In genomic region chr15:72172796-72173195, GRCh38 we compare ENCODE assay signal across 32 cellular contexts. TPM values are rescaled to one million over a fixed set of nuclear protein-coding genes. Genes with fewer than 3 reads are reported as not detected.
"Had no signal": no experiment of that assay in that cellular context is flagged by ENCODE, and none has a peak within 500 bp of the region (broad histone marks: within the 10 kb centered on the region; RNA-seq: fewer than 3 reads in every experiment).

No MANE protein-coding gene starts in this region.

- H3K4me3 ChIP-seq: adrenal gland, body of pancreas, colonic mucosa, esophagus squamous epithelium, gastroesophageal sphincter had no signal

- DNase-seq: activated B cell treated with CpG ODN at 0.5 μM for 24 hours; activated CD4-positive, alpha-beta T cell treated with anti-CD3 and anti-CD28 coated beads for 48 hours; activated CD4-positive, alpha-beta T cell treated with anti-CD3 and anti-CD28 coated beads, Interleukin-2, amount 50 U/mL, for 1 hour; activated CD4-positive, alpha-beta T cell treated with anti-CD3 and anti-CD28 coated beads, Interleukin-2, amount 50 U/mL, for 48 hours; activated CD8-positive, alpha-beta memory T cell treated with anti-CD3 and anti-CD28 coated beads, Interleukin-2, amount 10 ng/mL, durations not matched to agents 7 days and 5 days; activated CD8-positive, alpha-beta memory T cell treated with anti-CD3 and anti-CD28 coated beads, Interleukin-2, amount 50 U/mL, for 4 hours; activated CD8-positive, alpha-beta T cell treated with anti-CD3 and anti-CD28 coated beads, Interleukin-2, amount 10 ng/mL, durations not matched to agents 7 days and 5 days; activated effector memory CD4-positive, alpha-beta T cell treated with anti-CD3 and anti-CD28 coated beads, Interleukin-2, amount 50 U/mL, for 16 hours; activated naive CD4-positive, alpha-beta T cell treated with anti-CD3 and anti-CD28 coated beads for 36 hours; activated naive CD8-positive, alpha-beta T cell treated with anti-CD3 and anti-CD28 coated beads for 36 hours; activated naive CD8-positive, alpha-beta T cell treated with anti-CD3 and anti-CD28 coated beads, Interleukin-2, amount 50 U/mL, for 24 hours; activated T-cell treated with anti-CD3 and anti-CD28 coated beads, Interleukin-2, amount 50 U/mL, for 1 hour; activated T-cell treated with anti-CD3 and anti-CD28 coated beads, Interleukin-2, amount 50 U/mL, for 48 hours; adrenal gland; amygdala; body of pancreas; caudate nucleus; colonic mucosa; effector CD8-positive, alpha-beta T cell; esophagus squamous epithelium; foreskin melanocyte; T-helper 1 cell; T-helper 17 cell; T1000; WERI-Rb-1 had no signal

- H3K27me3 ChIP-seq: adrenal gland, colonic mucosa had no signal

- H3K36me3 ChIP-seq: adrenal gland, colonic mucosa, esophagus squamous epithelium, gastroesophageal sphincter, WERI-Rb-1 had no signal

- H3K9me3 Mint-ChIP-seq: activated B cell treated with CpG ODN at 0.5 μM for 24 hours; activated naive CD4-positive, alpha-beta T cell treated with anti-CD3 and anti-CD28 coated beads for 36 hours; activated naive CD4-positive, alpha-beta T cell treated with anti-CD3 and anti-CD28 coated beads, Interleukin-2, amount 50 U/mL, for 24 hours; activated naive CD8-positive, alpha-beta T cell treated with anti-CD3 and anti-CD28 coated beads for 36 hours; activated naive CD8-positive, alpha-beta T cell treated with anti-CD3 and anti-CD28 coated beads, Interleukin-2, amount 50 U/mL, for 24 hours; activated T-helper 1 cell treated with anti-CD3 and anti-CD28 coated beads, Interleukin-12 subunit alpha, Interleukin-12 subunit beta, Interleukin-2, Interleukin-4 antibody, amounts not matched to agents 30 ng/mL and 10 ng/mL and 1 ng/mL, durations not matched to agents 14 hours and 24 hours and 36 hours; activated T-helper 2 cell treated with anti-CD3 and anti-CD28 coated beads, Interferon-gamma antibody, Interleukin-2, Interleukin-4, amounts not matched to agents 10 μg/mL and 5 μg/mL and 100 μg/mL, durations not matched to agents 14 hours and 24 hours and 36 hours; T-helper 2 cell treated with Interferon-gamma antibody and Interleukin-4, amounts not matched to agents 5 μg/mL and 100 μg/mL, for 36 hours had no signal

- H3K27me3 Mint-ChIP-seq: activated naive CD4-positive, alpha-beta T cell treated with anti-CD3 and anti-CD28 coated beads, Interleukin-2, amount 50 U/mL, for 24 hours had no signal

- H3K4me1 Mint-ChIP-seq: activated B cell treated with CpG ODN at 0.5 μM for 24 hours; activated naive CD4-positive, alpha-beta T cell treated with anti-CD3 and anti-CD28 coated beads, Interleukin-2, amount 50 U/mL, for 24 hours had no signal

- H3K27ac Mint-ChIP-seq: activated B cell treated with CpG ODN at 0.5 μM for 24 hours; activated CD8-positive, alpha-beta memory T cell treated with anti-CD3 and anti-CD28 coated beads, Interleukin-2, amount 10 ng/mL, durations not matched to agents 7 days and 5 days; activated CD8-positive, alpha-beta T cell treated with anti-CD3 and anti-CD28 coated beads, Interleukin-2, amount 10 ng/mL, durations not matched to agents 7 days and 5 days; activated naive CD4-positive, alpha-beta T cell treated with anti-CD3 and anti-CD28 coated beads for 36 hours; activated naive CD4-positive, alpha-beta T cell treated with anti-CD3 and anti-CD28 coated beads, Interleukin-2, amount 50 U/mL, for 24 hours; activated naive CD8-positive, alpha-beta T cell treated with anti-CD3 and anti-CD28 coated beads for 36 hours; activated naive CD8-positive, alpha-beta T cell treated with anti-CD3 and anti-CD28 coated beads, Interleukin-2, amount 50 U/mL, for 24 hours; activated T-helper 1 cell treated with anti-CD3 and anti-CD28 coated beads, Interleukin-12 subunit alpha, Interleukin-12 subunit beta, Interleukin-2, Interleukin-4 antibody, amounts not matched to agents 30 ng/mL and 10 ng/mL and 1 ng/mL, durations not matched to agents 14 hours and 24 hours and 36 hours; activated T-helper 2 cell treated with anti-CD3 and anti-CD28 coated beads, Interferon-gamma antibody, Interleukin-2, Interleukin-4, amounts not matched to agents 10 μg/mL and 5 μg/mL and 100 μg/mL, durations not matched to agents 14 hours and 24 hours and 36 hours; T-helper 17 cell; T-helper 2 cell treated with Interferon-gamma antibody and Interleukin-4, amounts not matched to agents 5 μg/mL and 100 μg/mL, for 36 hours had no signal

- H3K4me1 ChIP-seq: adrenal gland, body of pancreas, colonic mucosa, gastroesophageal sphincter had no signal

- H3K27ac ChIP-seq: adrenal gland, body of pancreas, colonic mucosa, epithelial cell of prostate, esophagus squamous epithelium, gastroesophageal sphincter, WERI-Rb-1 had no signal

- H3K9me3 ChIP-seq: adrenal gland, body of pancreas, colonic mucosa, esophagus squamous epithelium, gastroesophageal sphincter had no signal

- H3K36me3 Mint-ChIP-seq: activated CD8-positive, alpha-beta memory T cell treated with anti-CD3 and anti-CD28 coated beads, Interleukin-2, amount 10 ng/mL, durations not matched to agents 7 days and 5 days; activated naive CD4-positive, alpha-beta T cell treated with anti-CD3 and anti-CD28 coated beads, Interleukin-2, amount 50 U/mL, for 24 hours; activated naive CD8-positive, alpha-beta T cell treated with anti-CD3 and anti-CD28 coated beads for 36 hours had no signal

- H3K4me3 Mint-ChIP-seq: activated B cell treated with CpG ODN at 0.5 μM for 24 hours; activated CD8-positive, alpha-beta memory T cell treated with anti-CD3 and anti-CD28 coated beads, Interleukin-2, amount 10 ng/mL, durations not matched to agents 7 days and 5 days; activated CD8-positive, alpha-beta T cell treated with anti-CD3 and anti-CD28 coated beads, Interleukin-2, amount 10 ng/mL, durations not matched to agents 7 days and 5 days; activated naive CD4-positive, alpha-beta T cell treated with anti-CD3 and anti-CD28 coated beads for 36 hours; activated naive CD4-positive, alpha-beta T cell treated with anti-CD3 and anti-CD28 coated beads, Interleukin-2, amount 50 U/mL, for 24 hours; activated naive CD8-positive, alpha-beta T cell treated with anti-CD3 and anti-CD28 coated beads for 36 hours; activated naive CD8-positive, alpha-beta T cell treated with anti-CD3 and anti-CD28 coated beads, Interleukin-2, amount 50 U/mL, for 24 hours; activated T-helper 1 cell treated with anti-CD3 and anti-CD28 coated beads, Interleukin-12 subunit alpha, Interleukin-12 subunit beta, Interleukin-2, Interleukin-4 antibody, amounts not matched to agents 30 ng/mL and 10 ng/mL and 1 ng/mL, durations not matched to agents 14 hours and 24 hours and 36 hours; T-helper 17 cell; T-helper 2 cell treated with Interferon-gamma antibody and Interleukin-4, amounts not matched to agents 5 μg/mL and 100 μg/mL, for 36 hours had no signal

RNA-seq across cellular contexts. Expression of gene GRAMD2A, which starts 24.8 kb away (rescaled TPM):
- total RNA-seq: activated B cell treated with CpG ODN at 0.5 μM for 24 hours; activated CD8-positive, alpha-beta memory T cell treated with anti-CD3 and anti-CD28 coated beads for 36 hours; activated CD8-positive, alpha-beta memory T cell treated with anti-CD3 and anti-CD28 coated beads, Interleukin-2, amount 10 ng/mL, durations not matched to agents 7 days and 5 days; activated naive CD4-positive, alpha-beta T cell treated with anti-CD3 and anti-CD28 coated beads for 36 hours; activated naive CD8-positive, alpha-beta T cell treated with anti-CD3 and anti-CD28 coated beads for 36 hours; activated T-helper 2 cell treated with anti-CD3 and anti-CD28 coated beads, Interferon-gamma antibody, Interleukin-2, Interleukin-4, amounts not matched to agents 10 μg/mL and 5 μg/mL and 100 μg/mL, durations not matched to agents 14 hours and 24 hours and 36 hours; T-helper 17 cell had no signal
